ENCODE assay signal across 21 cellular contexts in the genomic region with DNA sequence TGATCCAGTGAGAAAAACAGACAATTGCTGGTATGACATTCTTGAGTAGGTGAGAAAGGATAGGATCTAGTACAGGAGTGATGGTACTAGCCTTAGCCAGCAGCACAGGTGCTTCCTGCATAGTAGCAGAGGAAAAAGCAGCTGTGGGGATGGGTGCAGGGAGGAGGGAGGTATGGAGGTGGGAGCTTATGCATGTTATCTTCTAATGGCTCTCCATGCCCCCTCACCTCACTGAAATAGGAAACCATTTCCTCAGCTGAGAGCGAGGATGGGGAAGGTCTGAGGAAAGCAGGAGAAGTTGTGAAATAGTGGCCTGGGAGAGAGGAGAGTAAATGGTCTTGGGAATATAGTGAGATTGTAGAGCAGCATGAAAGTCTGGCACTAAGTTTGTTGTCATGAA.
"Had no signal": no experiment of that assay in that cellular context is flagged by ENCODE, and none has a peak within 500 bp of the region (broad histone marks: within the 10 kb centered on the region; RNA-seq: fewer than 3 reads in every experiment).

No MANE protein-coding gene starts in this region.

- H3K4me3 ChIP-seq: SJSA1, SK-N-MC had no signal

- H3K27me3 ChIP-seq: SJSA1 had no signal

- H3K36me3 ChIP-seq: SJSA1 had no signal

- DNase-seq: Karpas-422, KG1, MM.1S, NCI-H1105, NCI-H1417, NCI-H1436 treated with DMSO at 0.1 percent for 48 hours, NCI-H1694, NCI-H187 treated with DMSO at 0.1 percent for 48 hours, NCI-H2029 treated with DMSO at 0.1 percent for 48 hours, NCI-H2171, NCI-H226, NCI-H446, NCI-H510A, NCI-H524 treated with DMSO at 0.1 percent for 48 hours, NCI-H69, NCI-H774, Right ventricle myocardium superior, RPMI8226, SIG-M5 had no signal

- H3K9me3 ChIP-seq: SJSA1 had no signal

- H3K27ac ChIP-seq: SJSA1, SK-N-MC had no signal

- H3K4me1 ChIP-seq: SJSA1 had no signal
